In the genomic region with DNA sequence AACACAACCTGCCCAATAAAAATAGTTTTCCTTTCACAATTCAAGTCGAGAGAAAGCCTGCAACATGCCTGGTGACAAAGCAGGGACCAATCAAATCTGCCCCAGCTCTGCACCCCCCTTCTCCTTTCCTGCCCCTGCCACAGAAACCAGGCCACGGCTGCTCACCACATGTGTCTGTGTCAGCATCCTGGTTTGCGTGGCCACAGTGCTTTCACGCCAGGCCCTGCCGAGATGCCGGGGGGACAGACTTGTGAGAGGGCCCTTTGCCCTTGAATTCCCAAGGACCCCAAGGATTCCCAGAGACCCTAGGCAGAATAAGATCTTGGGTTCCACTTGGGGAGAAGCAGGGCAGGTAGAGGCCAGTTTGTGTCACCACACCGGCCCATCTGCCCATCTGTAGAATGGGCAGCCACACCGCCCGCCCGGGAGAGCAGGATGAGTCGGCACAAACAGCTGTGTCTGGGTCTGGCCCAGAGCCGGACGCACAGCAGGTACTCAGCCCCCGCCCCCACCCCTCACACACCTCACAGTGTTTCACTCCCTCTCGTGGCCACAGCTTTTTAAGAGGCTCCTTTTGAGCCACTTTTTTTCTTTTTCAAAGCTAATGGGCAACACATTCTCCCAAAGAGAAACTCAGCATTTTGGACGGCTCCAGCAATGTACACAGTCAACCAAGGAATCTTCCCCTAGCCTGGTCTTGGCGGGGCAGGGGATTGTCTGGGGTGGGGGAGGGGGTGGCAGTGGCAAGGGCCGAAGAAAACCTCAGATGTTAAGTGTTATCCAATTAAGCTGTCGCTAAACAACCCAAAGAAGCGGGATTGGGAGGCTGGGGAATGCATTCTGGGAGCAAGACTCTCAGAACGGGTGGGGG, we compare ENCODE assay signal across 10 cellular contexts. TPM values are rescaled to one million over a fixed set of nuclear protein-coding genes. Genes with fewer than 3 reads are reported as not detected.
DNase-seq lines count a peak whose midpoint lies in the region; ATAC-seq and TF ChIP-seq lines count a peak whose summit lies in the region.
"Had no signal": no experiment of that assay in that cellular context is flagged by ENCODE, and none has a peak within 500 bp of the region (broad histone marks: within the 10 kb centered on the region; RNA-seq: fewer than 3 reads in every experiment).

No MANE protein-coding gene starts in this region.

- H3K4ac ChIP-seq in mesenchymal stem cell (ENCODE audit: low read depth in 1 of 2, low read length in 2 of 2) = no peak overlapping the region

- H2BK15ac ChIP-seq in mesenchymal stem cell (ENCODE audit: low read depth, poor library complexity, severe bottlenecking) = no peak overlapping the region

- H2AFZ ChIP-seq in mesenchymal stem cell (ENCODE audit: low read depth, low read length) = no peak overlapping the region

- peaks cover 13 to 33% of the 10 kb centered on the region in 2 donors for H3K4me1 ChIP-seq in thyroid gland
- H3K4me1 ChIP-seq in mesenchymal stem cell (ENCODE audit: control insufficient read depth, insufficient read depth, low read depth, low read length) = peaks cover 2% of the 10 kb centered on the region

- H3K36me3 ChIP-seq in thyroid gland (no peaks in the 10 kb centered on the region), mesenchymal stem cell (ENCODE audit: control insufficient read depth in 1 of 2, insufficient read depth in 2 of 2, low read depth in 1 of 2, low read length in 2 of 2) (no peaks in the 10 kb centered on the region)
- H3K36me3 ChIP-seq: neutrophil had no signal

- peak; percentile 83 to 87 for ATAC-seq in natural killer cell treated with Interleukin-12 subunit alpha and Interleukin-12 subunit beta and Interleukin-15 and Interleukin-18, amount 100 ng/mL, for 72 hours
- no peak for ATAC-seq in esophagus mucosa

- DNase-seq in DMS 273 (lab: John Stamatoyannopoulos, UW; ENCODE audit: unreplicated experiment) = peak; percentile 30
- DNase-seq in DMS 273 treated with DMSO at 0.1 percent for 48 hours (lab: John Stamatoyannopoulos, UW) = no peak
- DNase-seq in activated naive CD4-positive, alpha-beta T cell treated with anti-CD3 and anti-CD28 coated beads, Interleukin-2, amount 10 ng/mL, durations not matched to agents 7 days and 5 days = peak; percentile 93
- DNase-seq in natural killer cell treated with Interleukin-12 subunit alpha and Interleukin-12 subunit beta and Interleukin-15 and Interleukin-18, amount 100 ng/mL, for 72 hours (ENCODE audit: low spot score) = peak; percentile 84
- peak; percentile 80 to 86 for DNase-seq in thyroid gland
- no peak for DNase-seq in mesenchymal stem cell
- no peak for DNase-seq in 8988T

- no peak overlapping the region for H4K91ac ChIP-seq in mesenchymal stem cell (ENCODE audit: low read length)

- intact Hi-C loops in thyroid gland (cut with DNase I) = loop anchor here (10.0 kb wide), 1 partner anchor 326 kb away; no protein-coding TSS in a partner anchor

- peak overlapping the region; percentile 74 for H3K4me3 Mint-ChIP-seq in activated naive CD4-positive, alpha-beta T cell treated with anti-CD3 and anti-CD28 coated beads, Interleukin-2, amount 10 ng/mL, durations not matched to agents 7 days and 5 days
- peak overlapping the region; percentile 57 for H3K4me3 Mint-ChIP-seq in natural killer cell treated with Interleukin-12 subunit alpha and Interleukin-12 subunit beta and Interleukin-15 and Interleukin-18, amount 100 ng/mL, for 72 hours

- H3K79me1 ChIP-seq in mesenchymal stem cell (replicated peaks; ENCODE audit: low read length, poor library complexity, severe bottlenecking) = no peaks in the 10 kb centered on the region

- H3K27ac Mint-ChIP-seq in activated naive CD4-positive, alpha-beta T cell treated with anti-CD3 and anti-CD28 coated beads, Interleukin-2, amount 10 ng/mL, durations not matched to agents 7 days and 5 days = peak overlapping the region; percentile 99
- peak overlapping the region; percentile 84 to 91 for H3K27ac Mint-ChIP-seq in natural killer cell treated with Interleukin-12 subunit alpha and Interleukin-12 subunit beta and Interleukin-15 and Interleukin-18, amount 100 ng/mL, for 72 hours

- H3K27me3 Mint-ChIP-seq in activated naive CD4-positive, alpha-beta T cell treated with anti-CD3 and anti-CD28 coated beads, Interleukin-2, amount 10 ng/mL, durations not matched to agents 7 days and 5 days = peaks cover 4% of the 10 kb centered on the region
- H3K27me3 Mint-ChIP-seq in natural killer cell treated with Interleukin-12 subunit alpha and Interleukin-12 subunit beta and Interleukin-15 and Interleukin-18, amount 100 ng/mL, for 72 hours = no peaks in the 10 kb centered on the region

- no peak overlapping the region for H2BK12ac ChIP-seq in mesenchymal stem cell (ENCODE audit: low read length in 2 of 2)

- no peak overlapping the region for H3K14ac ChIP-seq in mesenchymal stem cell (ENCODE audit: low read length in 2 of 2)

- H3K27me3 ChIP-seq in thyroid gland = no peaks in the 10 kb centered on the region
- H3K27me3 ChIP-seq in mesenchymal stem cell (ENCODE audit: control insufficient read depth in 1 of 2, insufficient read depth in 1 of 2, low read length in 2 of 2) = peaks cover 0 to 23% of the 10 kb centered on the region in 2 experiments

- H3K27ac ChIP-seq in thyroid gland = peak overlapping the region; percentile 58 to 77 (median 69)
- H3K27ac ChIP-seq in mesenchymal stem cell (ENCODE audit: low read length, poor library complexity, severe bottlenecking) = no peak overlapping the region
- H3K27ac ChIP-seq: 22Rv1, neutrophil had no signal

- no peak overlapping the region for H3K4me2 ChIP-seq in mesenchymal stem cell (ENCODE audit: low read length, poor library complexity, severe bottlenecking)

- H3K18ac ChIP-seq in mesenchymal stem cell (ENCODE audit: low read depth in 1 of 2, low read length in 2 of 2) = no peak overlapping the region

- no peak overlapping the region for H2BK5ac ChIP-seq in mesenchymal stem cell (ENCODE audit: low read depth, low read length, poor library complexity, severe bottlenecking)

- CTCF ChIA-PET in activated naive CD4-positive, alpha-beta T cell treated with anti-CD3 and anti-CD28 coated beads, Interleukin-2, amount 10 ng/mL, durations not matched to agents 7 days and 5 days (lab: Charles Lee) = interaction anchor here (0.6 to 11.9 kb wide), 16 partner anchors 10 to 1252 kb away, joined by 3 to 140 read pairs (median 4); partner anchors contain the start of gene BCL11B

- H3K36me3 Mint-ChIP-seq in activated naive CD4-positive, alpha-beta T cell treated with anti-CD3 and anti-CD28 coated beads, Interleukin-2, amount 10 ng/mL, durations not matched to agents 7 days and 5 days = peaks cover 72% of the 10 kb centered on the region
- peaks cover 5% of the 10 kb centered on the region for H3K36me3 Mint-ChIP-seq in natural killer cell treated with Interleukin-12 subunit alpha and Interleukin-12 subunit beta and Interleukin-15 and Interleukin-18, amount 100 ng/mL, for 72 hours

- H3K4me3 ChIP-seq in thyroid gland (replicated peaks in 1 of 3) (peak overlapping the region in 1 of 3 donors; percentile 36), mesenchymal stem cell (ENCODE audit: insufficient read depth in 1 of 2, low read depth in 1 of 2, low read length in 2 of 2) (no peak overlapping the region)

- H3K9me3 ChIP-seq in thyroid gland = no peaks in the 10 kb centered on the region
- peaks cover 24% of the 10 kb centered on the region for H3K9me3 ChIP-seq in mesenchymal stem cell (ENCODE audit: control insufficient read depth, low read length)
- H3K9me3 ChIP-seq: neutrophil had no signal

- WGBS in thyroid gland, 2 donors = 31 to 44% methylated on average over 21 of the region's 21 CpGs
- WGBS in mesenchymal stem cell = 57% methylated on average over 20 of the region's 21 CpGs

- H3K23ac ChIP-seq in mesenchymal stem cell (ENCODE audit: low read length in 2 of 2) = no peak overlapping the region

- H4K8ac ChIP-seq in mesenchymal stem cell (ENCODE audit: low read length) = no peak overlapping the region

- H2BK120ac ChIP-seq in mesenchymal stem cell (ENCODE audit: low read depth, low read length) = no peak overlapping the region

- no peak overlapping the region for H3K9ac ChIP-seq in mesenchymal stem cell (ENCODE audit: low read length)

- H2AK5ac ChIP-seq in mesenchymal stem cell (ENCODE audit: low read length, severe bottlenecking) = no peak overlapping the region

- H3K4me1 Mint-ChIP-seq in activated naive CD4-positive, alpha-beta T cell treated with anti-CD3 and anti-CD28 coated beads, Interleukin-2, amount 10 ng/mL, durations not matched to agents 7 days and 5 days = peaks cover 97% of the 10 kb centered on the region
- peaks cover 73 to 78% of the 10 kb centered on the region in 2 donors for H3K4me1 Mint-ChIP-seq in natural killer cell treated with Interleukin-12 subunit alpha and Interleukin-12 subunit beta and Interleukin-15 and Interleukin-18, amount 100 ng/mL, for 72 hours (ENCODE audit: low read depth in 2 of 2)

- TF ChIP-seq CTCF in thyroid gland (IDR thresholded peaks at IDR 0.05) = peak in 4 of 6 experiments; percentile 19 to 73 (median 48)

- no peaks in the 10 kb centered on the region for H3K9me3 Mint-ChIP-seq in activated naive CD4-positive, alpha-beta T cell treated with anti-CD3 and anti-CD28 coated beads, Interleukin-2, amount 10 ng/mL, durations not matched to agents 7 days and 5 days
- H3K9me3 Mint-ChIP-seq in natural killer cell treated with Interleukin-12 subunit alpha and Interleukin-12 subunit beta and Interleukin-15 and Interleukin-18, amount 100 ng/mL, for 72 hours = peaks cover 4% of the 10 kb centered on the region

- TF ChIP-seq POLR2A in thyroid gland (IDR thresholded peaks at IDR 0.05) = no peak

RNA-seq across cellular contexts. Expression of gene BCL11B, which starts 41.5 kb away (rescaled TPM):
- total RNA-seq in natural killer cell treated with Interleukin-12 subunit alpha and Interleukin-12 subunit beta and Interleukin-15 and Interleukin-18, amount 100 ng/mL, for 72 hours = 10 to 100 TPM; 12.9 to 27.6 TPM
- total RNA-seq in thyroid gland (1 to 10 TPM in 3 of 4 donors, under 1 TPM in 1; 0.81 to 4.3 (median 2.3) TPM), esophagus mucosa (10.6 TPM)
- polyA plus RNA-seq in mesenchymal stem cell (2013, experiment 1 of 2) = not detected
- polyA plus RNA-seq in mesenchymal stem cell (2013, experiment 2 of 2) = not detected

Comparison
In these comparisons a context has a peak if more than half of its experiments do, and no peak if none do; other contexts are left out.
1. DNase-seq: peak in DMS 273 (single experiment), activated naive CD4-positive, alpha-beta T cell treated with anti-CD3 and anti-CD28 coated beads, Interleukin-2, amount 10 ng/mL, durations not matched to agents 7 days and 5 days (single experiment), natural killer cell treated with Interleukin-12 subunit alpha and Interleukin-12 subunit beta and Interleukin-15 and Interleukin-18, amount 100 ng/mL, for 72 hours (single experiment) and thyroid gland (2 of 2); none in DMS 273 treated with DMSO at 0.1 percent for 48 hours (single experiment), mesenchymal stem cell (single experiment) and 8988T (single experiment).